Comparison of ENCODE assay signal across 8 cellular contexts in the genomic region with DNA sequence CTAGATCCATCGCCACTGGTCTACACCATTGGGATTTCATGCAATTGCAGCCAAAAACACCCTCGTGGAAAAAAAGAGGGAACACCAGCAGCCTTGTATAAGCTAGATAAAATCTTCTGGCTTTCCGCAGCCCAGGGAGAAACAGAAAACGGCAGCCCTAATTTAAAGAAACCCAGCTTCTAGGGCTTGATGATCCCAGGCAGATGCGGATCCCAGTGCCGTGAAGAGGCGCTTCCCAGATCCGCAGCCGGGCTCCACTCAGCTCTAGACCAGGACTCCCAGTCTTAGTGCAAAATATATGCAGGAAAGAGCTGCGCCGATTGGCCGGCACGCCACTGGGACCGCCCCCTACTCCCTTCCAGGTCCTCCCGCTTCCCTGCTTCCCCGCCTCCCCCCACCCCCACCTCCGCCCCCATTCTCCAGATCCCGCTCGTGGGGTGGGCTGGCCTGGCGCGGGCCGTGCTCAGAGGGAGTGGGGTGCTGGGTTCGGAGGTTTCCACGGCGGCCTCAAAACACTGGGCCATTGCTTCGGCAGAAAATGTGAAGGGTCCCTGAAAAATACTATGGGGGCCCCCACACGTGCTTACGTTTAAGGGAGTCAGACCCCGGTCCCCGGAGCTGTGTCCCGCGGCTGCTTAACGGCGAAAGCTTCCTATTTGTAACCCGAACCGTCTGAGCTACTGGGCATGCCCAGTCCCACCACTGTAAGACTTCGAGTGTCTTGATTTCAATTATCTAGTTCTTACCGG.
A peak's percentile ranks its signal among the peaks of the same experiment; 100 is the strongest.
DNase-seq lines count a peak whose midpoint lies in the region; ATAC-seq and TF ChIP-seq lines count a peak whose summit lies in the region.

No MANE protein-coding gene starts in this region.

- H3K36me3 Mint-ChIP-seq in memory B cell: peaks cover 6% of the 10 kb centered on the region

- H3K27me3 ChIP-seq in HUES6 (ENCODE audit: control insufficient read depth, insufficient read depth, low read length) (no peaks in the 10 kb centered on the region), NT2/D1 (ENCODE audit: insufficient read depth, insufficient read length) (no peaks in the 10 kb centered on the region)

- H3K36me3 ChIP-seq in HUES6 (ENCODE audit: control insufficient read depth, insufficient read depth, low read length) (peaks cover 23% of the 10 kb centered on the region), NT2/D1 (ENCODE audit: insufficient read depth, insufficient read length, low read length) (peaks cover 22% of the 10 kb centered on the region)

- DNase-seq in NT2/D1 (ENCODE audit: low read depth, low spot score) (peak; percentile 84), activated T-cell treated with anti-CD3 and anti-CD28 coated beads for 48 hours (ENCODE audit: low read depth) (peak; percentile 11), epidermal melanocyte (ENCODE audit: insufficient read length, low spot score) (peak; percentile 80), memory B cell (ENCODE audit: low spot score in 2 of 2) (peak; percentile 9 to 21)
- peak; percentile 3 for DNase-seq in stimulated activated CD8-positive, alpha-beta memory T cell treated with anti-CD3 and anti-CD28 coated beads, Interleukin-15, amount 100 ng/mL, for 1 hour (ENCODE audit: low read depth)

- TF ChIP-seq CTCF in C4-2B (conservative IDR thresholded peaks at IDR 0.05): no peak

- H3K27ac ChIP-seq in C4-2B (peak overlapping the region; percentile 95), HUES6 (ENCODE audit: low read depth, low read length) (peak overlapping the region; percentile 97)

- peaks cover 9% of the 10 kb centered on the region for H3K4me1 Mint-ChIP-seq in memory B cell

- peak overlapping the region; percentile 85 for H3K27ac Mint-ChIP-seq in memory B cell

- peak overlapping the region; percentile 81 for H3K4me3 Mint-ChIP-seq in memory B cell

- H3K4me1 ChIP-seq in HUES6 (ENCODE audit: control insufficient read depth, insufficient read depth, low read length) (peaks cover 22% of the 10 kb centered on the region), NT2/D1 (ENCODE audit: insufficient read depth, insufficient read length) (no peaks in the 10 kb centered on the region)

- peaks cover 3% of the 10 kb centered on the region for H3K27me3 Mint-ChIP-seq in memory B cell

- H3K9me3 ChIP-seq in HUES6 (ENCODE audit: control insufficient read depth, insufficient read depth, low read depth, low read length): no peaks in the 10 kb centered on the region
- no peaks in the 10 kb centered on the region for H3K9me3 ChIP-seq in NT2/D1 (ENCODE audit: insufficient read depth, low read length)

- peak; percentile 23 for ATAC-seq in memory B cell (ENCODE audit: low read depth)
- no peak for ATAC-seq in HG03139 (IDR thresholded peaks at IDR 0.05; ENCODE audit: unreplicated experiment)

- H3K9me3 Mint-ChIP-seq in memory B cell: no peaks in the 10 kb centered on the region

- H3K9ac ChIP-seq in HUES6 (ENCODE audit: low read length) (peak overlapping the region; percentile 92), NT2/D1 (ENCODE audit: insufficient read length, low read depth) (peak overlapping the region; percentile 93)

- H3K4me3 ChIP-seq in HUES6 (ENCODE audit: low read depth, low read length): peak overlapping the region; percentile 90
- peak overlapping the region; percentile 83 for H3K4me3 ChIP-seq in NT2/D1 (ENCODE audit: insufficient read length, low read depth)

Comparison
In these comparisons a context has a peak if more than half of its experiments do, and no peak if none do; other contexts are left out.
1. DNase-seq: peak in every context shown above with its lines; median percentile 84 in NT2/D1; 80 in epidermal melanocyte; 15 in memory B cell; 11 in activated T-cell treated with anti-CD3 and anti-CD28 coated beads for 48 hours; 3 in stimulated activated CD8-positive, alpha-beta memory T cell treated with anti-CD3 and anti-CD28 coated beads, Interleukin-15, amount 100 ng/mL, for 1 hour.